9 cellular contexts compared by ENCODE assay signal in genomic region chr20:44586289-44586911, GRCh38. TPM values are rescaled to one million over a fixed set of nuclear protein-coding genes. Genes with fewer than 3 reads are reported as not detected.
A peak's percentile ranks its signal among the peaks of the same experiment; 100 is the strongest.
DNase-seq lines count a peak whose midpoint lies in the region; ATAC-seq, FAIRE-seq and TF ChIP-seq lines count a peak whose summit lies in the region.
"Had no signal": no experiment of that assay in that cellular context is flagged by ENCODE, and none has a peak within 500 bp of the region (broad histone marks: within the 10 kb centered on the region; RNA-seq: fewer than 3 reads in every experiment).

No MANE protein-coding gene starts in this region.

- H3K4me1 Mint-ChIP-seq in CD4-positive, CD25-positive, alpha-beta regulatory T cell, result no peaks in the 10 kb centered on the region
- H3K4me1 Mint-ChIP-seq in astrocyte (ENCODE audit: low read depth, unreplicated experiment), result peaks cover 29% of the 10 kb centered on the region

- peak; percentile 42 to 44 for ATAC-seq in CD4-positive, CD25-positive, alpha-beta regulatory T cell (ENCODE audit: low read depth in 2 of 2)
- ATAC-seq in HG03108 (IDR thresholded peaks at IDR 0.05; ENCODE audit: unreplicated experiment) (peak; percentile 62), HepG2 (no peak)

- H3K9me3 Mint-ChIP-seq in CD4-positive, CD25-positive, alpha-beta regulatory T cell, result no peaks in the 10 kb centered on the region
- H3K9me3 Mint-ChIP-seq in astrocyte (ENCODE audit: unreplicated experiment), result no peaks in the 10 kb centered on the region

- H3K79me2 ChIP-seq in astrocyte (ENCODE audit: insufficient read depth, low read length) (peaks cover 5% of the 10 kb centered on the region), HepG2 (ENCODE audit: insufficient read depth, low read length) (no peaks in the 10 kb centered on the region)

- no peak for TF ChIP-seq RAD21 in HepG2 (CRISPR knock-in tag; IDR thresholded peaks at IDR 0.05)

- H3K4me2 ChIP-seq in astrocyte (ENCODE audit: low read length), result no peak overlapping the region
- H3K4me2 ChIP-seq in HepG2 (ENCODE audit: low read depth, low read length), result no peak overlapping the region

- no peak overlapping the region for H3K9ac ChIP-seq in astrocyte (ENCODE audit: low read length)
- H3K9ac ChIP-seq in HepG2 (ENCODE audit: insufficient read depth, low read depth, low read length), result no peak overlapping the region

- FAIRE-seq in astrocyte (lab: Jason Lieb, UNC) (no peak), HepG2 (lab: Jason Lieb, UNC) (no peak)
- FAIRE-seq: G401.6 had no signal

- CTCF ChIA-PET in HepG2 (lab: Yijun Ruan, JAX; ENCODE audit: low intra/inter-chr PET ratio, low total read pairs), result no interaction called here

- H4K20me1 ChIP-seq in astrocyte (ENCODE audit: insufficient read depth, low read length) (no peaks in the 10 kb centered on the region), HepG2 (ENCODE audit: insufficient read depth, low read length) (no peaks in the 10 kb centered on the region)

- H3K27me3 ChIP-seq in CD4-positive, CD25-positive, alpha-beta regulatory T cell (ENCODE audit: control insufficient read depth, insufficient read depth, low read length), result no peaks in the 10 kb centered on the region
- H3K27me3 ChIP-seq in astrocyte (ENCODE audit: insufficient read depth, low read length), result no peaks in the 10 kb centered on the region
- H3K27me3 ChIP-seq in HepG2 (ENCODE audit: control insufficient read depth in 1 of 2, insufficient read depth in 2 of 2, low read length in 2 of 2), result no peaks in the 10 kb centered on the region

- TF ChIP-seq CTCF in astrocyte (IDR thresholded peaks at IDR 0.05; ENCODE audit: insufficient read depth, low read depth, low read length) (no peak), HepG2 (CRISPR knock-in tag; IDR thresholded peaks at IDR 0.05) (no peak)

- TF ChIP-seq EP300 in HepG2 (IDR thresholded peaks at IDR 0.05; ENCODE audit: low read depth in 2 of 2, low read length in 2 of 2) (no peak), HepG2 (CRISPR knock-in tag; IDR thresholded peaks at IDR 0.05; ENCODE audit: borderline replicate concordance) (no peak)

- DNase-seq in CD4-positive, CD25-positive, alpha-beta regulatory T cell, result no peak
- DNase-seq in astrocyte (ENCODE audit: low read depth), result peak; percentile 10
- DNase-seq in cerebellar cortex (ENCODE audit: low spot score), result no peak
- no peak for DNase-seq in activated CD4-positive, alpha-beta T cell treated with anti-CD3 and anti-CD28 coated beads, Interleukin-2, amount 50 U/mL, for 1 hour
- no peak for DNase-seq in HepG2 (ENCODE audit: low spot score)
- DNase-seq in T-helper 1 cell, result no peak

- in situ Hi-C loops in HepG2 (cut with HindIII; ENCODE audit: extremely low pct_ligation_motif_present, low pct_unique_long_range_greater_than_20kb), result no loop called here

- no TSS peak for BruUV-seq in HepG2 (replicated peaks; lab: Mats Ljungman, UMichigan)

- no peaks in the 10 kb centered on the region for H3K9me3 ChIP-seq in CD4-positive, CD25-positive, alpha-beta regulatory T cell (ENCODE audit: control insufficient read depth in 2 of 2, low read length in 2 of 2)
- H3K9me3 ChIP-seq in astrocyte (ENCODE audit: insufficient read depth, low read depth, low read length) (no peaks in the 10 kb centered on the region), HepG2 (ENCODE audit: low read length) (no peaks in the 10 kb centered on the region)

- no peaks in the 10 kb centered on the region for H3K4me1 ChIP-seq in CD4-positive, CD25-positive, alpha-beta regulatory T cell (ENCODE audit: control insufficient read depth, insufficient read depth, low read length, poor library complexity, severe bottlenecking)
- peaks cover 25% of the 10 kb centered on the region for H3K4me1 ChIP-seq in astrocyte (ENCODE audit: insufficient read depth, low read length)
- H3K4me1 ChIP-seq in HepG2 (ENCODE audit: insufficient read depth, low read length), result peaks cover 11% of the 10 kb centered on the region

- POLR2A ChIA-PET in HepG2 (lab: Yijun Ruan, JAX), result no interaction called here

- H3K4me3 ChIP-seq in CD4-positive, CD25-positive, alpha-beta regulatory T cell (ENCODE audit: low read depth, low read length), result no peak overlapping the region
- H3K4me3 ChIP-seq in astrocyte (ENCODE audit: insufficient read depth, low read depth, low read length), result no peak overlapping the region
- no peak overlapping the region for H3K4me3 ChIP-seq in HepG2 (replicated peaks in 1 of 3; ENCODE audit: insufficient read depth in 1 of 3, low read depth in 2 of 3, low read length in 3 of 3)

- H3K27ac ChIP-seq in CD4-positive, CD25-positive, alpha-beta regulatory T cell (ENCODE audit: insufficient read depth, low read length, poor library complexity, severe bottlenecking), result no peak overlapping the region
- H3K27ac ChIP-seq in astrocyte (ENCODE audit: low read depth, low read length) (no peak overlapping the region), HepG2 (ENCODE audit: extremely low read length, insufficient read depth, low read length) (no peak overlapping the region)

- H2AFZ ChIP-seq in astrocyte (ENCODE audit: low read depth, low read length) (no peak overlapping the region), HepG2 (ENCODE audit: low read length) (no peak overlapping the region)

- H3K4me3 Mint-ChIP-seq in CD4-positive, CD25-positive, alpha-beta regulatory T cell, result no peak overlapping the region
- H3K4me3 Mint-ChIP-seq in astrocyte (ENCODE audit: unreplicated experiment), result no peak overlapping the region

- TF ChIP-seq POLR2A in GM19193 (IDR thresholded peaks at IDR 0.05; ENCODE audit: extremely low read depth, insufficient read depth, insufficient read length) (peak; percentile 45), HepG2 (IDR thresholded peaks at IDR 0.05; ENCODE audit: insufficient read depth in 1 of 2, low read depth in 2 of 2, low read length in 2 of 2) (no peak)

- no peaks in the 10 kb centered on the region for H3K36me3 ChIP-seq in CD4-positive, CD25-positive, alpha-beta regulatory T cell (ENCODE audit: control insufficient read depth, insufficient read depth, low read length)
- no peaks in the 10 kb centered on the region for H3K36me3 ChIP-seq in astrocyte (ENCODE audit: insufficient read depth, low read length)
- peaks cover 4 to 5% of the 10 kb centered on the region in 2 experiments; a peak in 4 of 5 replicates for H3K36me3 ChIP-seq in HepG2 (replicated peaks in 1 of 2; ENCODE audit: control insufficient read depth in 1 of 2, insufficient read depth in 2 of 2, low read length in 2 of 2)

- no peaks in the 10 kb centered on the region for H3K36me3 Mint-ChIP-seq in CD4-positive, CD25-positive, alpha-beta regulatory T cell
- H3K36me3 Mint-ChIP-seq in astrocyte (ENCODE audit: low read depth, unreplicated experiment), result peaks cover 14% of the 10 kb centered on the region

- H3K27me3 Mint-ChIP-seq in CD4-positive, CD25-positive, alpha-beta regulatory T cell, result no peaks in the 10 kb centered on the region
- no peaks in the 10 kb centered on the region for H3K27me3 Mint-ChIP-seq in astrocyte (ENCODE audit: low read depth, unreplicated experiment)

- intact Hi-C loops in HepG2 (cut with micrococcal nuclease; ENCODE audit: unreplicated experiment), result no loop called here

- H3K27ac Mint-ChIP-seq in CD4-positive, CD25-positive, alpha-beta regulatory T cell, result no peak overlapping the region
- no peak overlapping the region for H3K27ac Mint-ChIP-seq in astrocyte (ENCODE audit: unreplicated experiment)

- 95% methylated on average over 3 of the region's 3 CpGs for WGBS in HepG2 (ENCODE audit: low lambda C conversion rate)

TF ChIP-seq in HepG2, 621 proteins besides CTCF, POLR2A, EP300 and RAD21 (continues in another document):
- TF ChIP-seq SIX4 (CRISPR knock-in tag; IDR thresholded peaks at IDR 0.05), result no peak
- no peak for TF ChIP-seq HOXA9 (CRISPR knock-in tag; IDR thresholded peaks at IDR 0.05; ENCODE audit: borderline replicate concordance)
- no peak for TF ChIP-seq ZNF792 (CRISPR knock-in tag; IDR thresholded peaks at IDR 0.05)
- no peak for TF ChIP-seq ZNF737 (CRISPR knock-in tag; IDR thresholded peaks at IDR 0.05; ENCODE audit: borderline replicate concordance)
- TF ChIP-seq MED13 (CRISPR knock-in tag; IDR thresholded peaks at IDR 0.05), result no peak
- no peak for TF ChIP-seq HOXD1 (CRISPR knock-in tag; IDR thresholded peaks at IDR 0.05)

RNA-seq across cellular contexts. Expression of gene PKIG, which starts 4.0 kb away (rescaled TPM):
- 0.44 TPM for total RNA-seq in CD4-positive, CD25-positive, alpha-beta regulatory T cell
- polyA plus RNA-seq in CD4-positive, CD25-positive, alpha-beta regulatory T cell, result 1 to 10 TPM in 3 of 4 donors, under 1 TPM in 1; 0.73 to 1.6 (median 1.1) TPM
- 27.8 and 30.1 TPM in 2 replicates for total RNA-seq in astrocyte
- 44.5 and 47.6 TPM in 2 replicates for total RNA-seq in HepG2 (2016; rRNA removed; fragmentation: Illumina TruSeq; extraction: Trizol)
- 153 and 165 TPM in 2 replicates for total RNA-seq in HepG2 (2016; cell fraction: cytosol; rRNA removed; fragmentation: Illumina TruSeq; extraction: Trizol; ENCODE audit: low read depth)
- total RNA-seq in HepG2 (2016; cell fraction: insoluble cytoplasmic fraction; rRNA removed; fragmentation: Illumina TruSeq; extraction: Trizol), result 46.5 and 47.5 TPM in 2 replicates
- total RNA-seq in HepG2 (2016; cell fraction: membrane; rRNA removed; fragmentation: Illumina TruSeq; extraction: Trizol), result 152 and 172 TPM in 2 replicates
- 15.9 and 17.5 TPM in 2 replicates for total RNA-seq in HepG2 (2016; cell fraction: nucleus; rRNA removed; fragmentation: Illumina TruSeq; extraction: Trizol)
- polyA plus RNA-seq in HepG2 (2011; rRNA removed), result 30.8 and 31.0 TPM in 2 replicates
- 38.5 and 44.2 TPM in 2 replicates for polyA plus RNA-seq in HepG2 (2011; cell fraction: cytosol; rRNA removed)
- polyA plus RNA-seq in HepG2 (2011; cell fraction: nucleus; rRNA removed), result 16.9 and 18.1 TPM in 2 replicates
- polyA plus RNA-seq in HepG2 (2012), result 31.8 and 34.8 TPM in 2 replicates
- 204 and 234 TPM in 2 replicates for polyA plus RNA-seq in HepG2 (2016; cell fraction: cytosol; fragmentation: Illumina TruSeq; extraction: Trizol; ENCODE audit: low read depth)
- polyA plus RNA-seq in HepG2 (2016; cell fraction: insoluble cytoplasmic fraction; fragmentation: Illumina TruSeq; extraction: Trizol; ENCODE audit: low read depth), result 54.1 and 61.3 TPM in 2 replicates
- polyA plus RNA-seq in HepG2 (2016; cell fraction: membrane; fragmentation: Illumina TruSeq; extraction: Trizol; ENCODE audit: low read depth), result 173 and 198 TPM in 2 replicates
- 31.1 and 35.7 TPM in 2 replicates for polyA plus RNA-seq in HepG2 (2016; cell fraction: nucleus; fragmentation: Illumina TruSeq; extraction: Trizol; ENCODE audit: insufficient read depth, low read depth)
- 5.9 and 22.6 TPM in 2 replicates for polyA minus RNA-seq in HepG2 (2011; rRNA and poly(A)+ RNA removed; ENCODE audit: low replicate concordance)
- 13.4 and 14.9 TPM in 2 replicates for polyA minus RNA-seq in HepG2 (2011; cell fraction: cytosol; rRNA and poly(A)+ RNA removed)
- polyA minus RNA-seq in HepG2 (2011; cell fraction: nucleus; rRNA and poly(A)+ RNA removed), result 9.3 and 9.9 TPM in 2 replicates

Comparison
In these comparisons a context has a peak if more than half of its experiments do, and no peak if none do; other contexts are left out.
1. RNA of gene PKIG, which starts 4.0 kb away (total RNA-seq): 15.9 to 172 TPM in HepG2 and 27.8 to 30.1 TPM in astrocyte; 0.44 TPM in CD4-positive, CD25-positive, alpha-beta regulatory T cell (single experiment); every median in the first group is over 10 times any median in the second.